14 cellular contexts compared by ENCODE assay signal in genomic region chr18:5964996-5965395, GRCh38.
DNase-seq lines count a peak whose midpoint lies in the region; ATAC-seq, FAIRE-seq and TF ChIP-seq lines count a peak whose summit lies in the region.
"Had no signal": no experiment of that assay in that cellular context is flagged by ENCODE, and none has a peak within 500 bp of the region (broad histone marks: within the 10 kb centered on the region; RNA-seq: fewer than 3 reads in every experiment).

No MANE protein-coding gene starts in this region.

- no peak overlapping the region for H3K27ac ChIP-seq in CD4-positive, alpha-beta T cell (ENCODE audit: low read depth, low read length)
- H3K27ac ChIP-seq in CD8-positive, alpha-beta T cell (ENCODE audit: low read depth, low read length), result peak overlapping the region; percentile 27
- H3K27ac ChIP-seq in small intestine (ENCODE audit: low read depth in 1 of 2, low read length in 1 of 2), result no peak overlapping the region

- CTCF ChIA-PET in CD4-positive, alpha-beta T cell (lab: Charles Lee), result no interaction called here
- CTCF ChIA-PET in CD8-positive, alpha-beta T cell (lab: Charles Lee), result no interaction called here

- H3K27me3 ChIP-seq in CD4-positive, alpha-beta T cell (ENCODE audit: control insufficient read depth, insufficient read depth, low read length), result no peaks in the 10 kb centered on the region
- no peaks in the 10 kb centered on the region for H3K27me3 ChIP-seq in CD8-positive, alpha-beta T cell (ENCODE audit: insufficient read depth, low read length)
- H3K27me3 ChIP-seq in small intestine (ENCODE audit: control insufficient read depth in 2 of 2, insufficient read depth in 2 of 2, low read length in 2 of 2), result no peaks in the 10 kb centered on the region

- H3K4me1 Mint-ChIP-seq in CD4-positive, alpha-beta T cell (ENCODE audit: low read depth), result peaks cover 34% of the 10 kb centered on the region
- peaks cover 36% of the 10 kb centered on the region for H3K4me1 Mint-ChIP-seq in CD8-positive, alpha-beta T cell (ENCODE audit: low read depth)
- peaks cover 22 to 45% (median 35%) of the 10 kb centered on the region in 4 donors for H3K4me1 Mint-ChIP-seq in naive thymus-derived CD8-positive, alpha-beta T cell

- ATAC-seq in CD4-positive, alpha-beta T cell (ENCODE audit: poor library complexity), result peak; percentile 61
- ATAC-seq in CD8-positive, alpha-beta T cell, result peak; percentile 48
- peak; percentile 65 to 82 for ATAC-seq in naive thymus-derived CD8-positive, alpha-beta T cell
- no peak for ATAC-seq in HG02571 (IDR thresholded peaks at IDR 0.05; ENCODE audit: unreplicated experiment)
- ATAC-seq: Panc1 had no signal

- no peak for FAIRE-seq in small intestine (lab: Jason Lieb, UNC)

- no peak overlapping the region for H3K4me3 Mint-ChIP-seq in CD4-positive, alpha-beta T cell
- H3K4me3 Mint-ChIP-seq in CD8-positive, alpha-beta T cell, result peak overlapping the region; percentile 10
- peak overlapping the region in 9 of 10 donors; percentile 5 to 71 (median 45) for H3K4me3 Mint-ChIP-seq in naive thymus-derived CD8-positive, alpha-beta T cell
- H3K4me3 Mint-ChIP-seq: H9 had no signal

- H3K4me3 ChIP-seq in CD8-positive, alpha-beta T cell (ENCODE audit: low read depth, low read length), result peak overlapping the region; percentile 11
- no peak overlapping the region for H3K4me3 ChIP-seq in small intestine (ENCODE audit: low read depth in 1 of 2, low read length in 2 of 2)

- peaks cover 10% of the 10 kb centered on the region for H3K4me1 ChIP-seq in CD8-positive, alpha-beta T cell (ENCODE audit: insufficient read depth, low read length)
- H3K4me1 ChIP-seq in small intestine (ENCODE audit: control insufficient read depth in 2 of 2, insufficient read depth in 1 of 2, low read depth in 1 of 2, low read length in 1 of 2), result peaks cover 0 to 8% of the 10 kb centered on the region in 2 donors

- WGBS in small intestine, 3 donors, result 46 to 54% (median 51%) methylated on average over 2 of the region's 2 CpGs

- TF ChIP-seq CTCF in CD4-positive, alpha-beta T cell (IDR thresholded peaks at IDR 0.05), result no peak
- TF ChIP-seq CTCF in CD8-positive, alpha-beta T cell (IDR thresholded peaks at IDR 0.05), result no peak

- POLR2A ChIA-PET in CD4-positive, alpha-beta T cell (lab: Charles Lee), result no interaction called here
- POLR2A ChIA-PET in CD8-positive, alpha-beta T cell (lab: Charles Lee), result no interaction called here
- POLR2A ChIA-PET in naive thymus-derived CD8-positive, alpha-beta T cell (lab: Charles Lee), result no interaction called here

- peak overlapping the region; percentile 25 for H3K27ac Mint-ChIP-seq in CD4-positive, alpha-beta T cell
- H3K27ac Mint-ChIP-seq in CD8-positive, alpha-beta T cell, result peak overlapping the region; percentile 70
- peak overlapping the region in 8 of 10 donors; percentile 4 to 86 (median 60) for H3K27ac Mint-ChIP-seq in naive thymus-derived CD8-positive, alpha-beta T cell
- H3K27ac Mint-ChIP-seq: H9 had no signal

- no peaks in the 10 kb centered on the region for H3K9me3 ChIP-seq in CD4-positive, alpha-beta T cell (ENCODE audit: control insufficient read depth, low read length)
- no peaks in the 10 kb centered on the region for H3K9me3 ChIP-seq in CD8-positive, alpha-beta T cell (ENCODE audit: low read length)
- H3K9me3 ChIP-seq in small intestine (ENCODE audit: control insufficient read depth, low read depth), result no peaks in the 10 kb centered on the region

- H3K9me3 Mint-ChIP-seq in CD4-positive, alpha-beta T cell, result no peaks in the 10 kb centered on the region
- no peaks in the 10 kb centered on the region for H3K9me3 Mint-ChIP-seq in CD8-positive, alpha-beta T cell
- no peaks in the 10 kb centered on the region for H3K9me3 Mint-ChIP-seq in naive thymus-derived CD8-positive, alpha-beta T cell
- H3K9me3 Mint-ChIP-seq: H9 had no signal

- no peaks in the 10 kb centered on the region for H3K36me3 ChIP-seq in CD8-positive, alpha-beta T cell (ENCODE audit: insufficient read depth, low read length)
- no peaks in the 10 kb centered on the region for H3K36me3 ChIP-seq in small intestine (ENCODE audit: control insufficient read depth in 2 of 2, insufficient read depth in 2 of 2, low read length in 2 of 2)

- H3K36me3 Mint-ChIP-seq in CD4-positive, alpha-beta T cell (ENCODE audit: low read depth), result no peaks in the 10 kb centered on the region
- no peaks in the 10 kb centered on the region for H3K36me3 Mint-ChIP-seq in CD8-positive, alpha-beta T cell
- no peaks in the 10 kb centered on the region for H3K36me3 Mint-ChIP-seq in naive thymus-derived CD8-positive, alpha-beta T cell

- no peak for DNase-seq in CD4-positive, alpha-beta T cell
- no peak for DNase-seq in CD8-positive, alpha-beta T cell
- DNase-seq in NCI-H510A (lab: John Stamatoyannopoulos, UW) (peak; percentile 21), small intestine (no peak), medulla oblongata (ENCODE audit: extremely low spot score) (no peak)
- DNase-seq in naive thymus-derived CD8-positive, alpha-beta T cell, result peak in 3 of 10 donors; percentile 15 to 44 (median 33)
- DNase-seq: EL, H9, IMR-90, NCI-H1105 treated with DMSO at 0.1 percent for 48 hours, NCI-H1694 treated with DMSO at 0.1 percent for 48 hours, NCI-H2171 had no signal

- intact Hi-C loops in CD4-positive, alpha-beta T cell (cut with DNase I, micrococcal nuclease), result no loop called here
- intact Hi-C loops in CD8-positive, alpha-beta T cell (cut with DNase I, micrococcal nuclease), result no loop called here

- no peaks in the 10 kb centered on the region for H3K27me3 Mint-ChIP-seq in CD4-positive, alpha-beta T cell
- no peaks in the 10 kb centered on the region for H3K27me3 Mint-ChIP-seq in CD8-positive, alpha-beta T cell (ENCODE audit: low read depth)
- H3K27me3 Mint-ChIP-seq in naive thymus-derived CD8-positive, alpha-beta T cell, result no peaks in the 10 kb centered on the region
